ENCODE assay signal across 22 cellular contexts in the genomic region with DNA sequence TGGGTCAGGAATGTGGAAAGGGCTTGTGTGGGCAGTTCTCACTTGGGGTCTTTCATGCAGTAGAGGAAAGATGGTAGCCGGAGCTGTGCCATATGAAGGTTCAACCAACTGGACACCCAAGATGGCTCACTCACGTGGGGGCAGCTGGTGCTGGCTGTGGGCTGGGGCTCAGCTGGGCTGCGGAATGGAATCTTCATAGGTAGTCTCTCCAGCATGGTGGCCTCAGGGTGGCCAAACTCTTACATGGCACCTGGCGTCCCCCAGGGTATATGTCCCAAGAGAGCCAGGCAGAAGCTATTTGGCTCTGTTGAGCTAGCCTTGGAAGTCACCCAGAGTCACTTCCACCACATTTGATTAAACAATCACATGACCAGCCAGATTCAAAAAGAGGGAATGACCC.
"Had no signal": no experiment of that assay in that cellular context is flagged by ENCODE, and none has a peak within 500 bp of the region (broad histone marks: within the 10 kb centered on the region; RNA-seq: fewer than 3 reads in every experiment).

No MANE protein-coding gene starts in this region.

- ATAC-seq: esophagus mucosa, gastrocnemius medialis, heart right ventricle, left cardiac atrium, left lung, left ventricle myocardium superior, lower lobe of right lung had no signal

- H3K4me1 ChIP-seq: colonic mucosa, esophagus squamous epithelium, gastrocnemius medialis, heart right ventricle, left lung, lower lobe of right lung had no signal

- H3K9me3 ChIP-seq: colonic mucosa, esophagus squamous epithelium, gastrocnemius medialis, heart right ventricle, left lung, lower lobe of right lung had no signal

- H3K4me3 ChIP-seq: colonic mucosa, dorsolateral prefrontal cortex, esophagus squamous epithelium, gastrocnemius medialis, heart right ventricle, left lung, lower lobe of right lung had no signal

- H3K36me3 ChIP-seq: colonic mucosa, esophagus squamous epithelium, gastrocnemius medialis, heart right ventricle, left lung, lower lobe of right lung had no signal

- H3K27ac ChIP-seq: colonic mucosa, dorsolateral prefrontal cortex, epithelial cell of prostate, esophagus squamous epithelium, gastrocnemius medialis, heart right ventricle, left lung, lower lobe of right lung had no signal

- DNase-seq: colonic mucosa; dermis blood vessel endothelial cell; dorsolateral prefrontal cortex; effector CD4-positive, alpha-beta T cell; effector memory CD4-positive, alpha-beta T cell; erythroblast; esophagus squamous epithelium; foreskin fibroblast; foreskin melanocyte; gastrocnemius medialis; glutamatergic neuron; head of caudate nucleus; heart right ventricle; hippocampal formation; left cardiac atrium; left lung; left ventricle myocardium superior; lower lobe of right lung; mesenchymal stem cell; midbrain had no signal

- H3K27me3 ChIP-seq: colonic mucosa, esophagus squamous epithelium, gastrocnemius medialis, heart right ventricle, left lung had no signal
